In genomic region chr4:26753642-26754041, GRCh38 we compare ENCODE assay signal across 15 cellular contexts.
A peak's percentile ranks its signal among the peaks of the same experiment; 100 is the strongest.
DNase-seq lines count a peak whose midpoint lies in the region; ATAC-seq and TF ChIP-seq lines count a peak whose summit lies in the region.
"Had no signal": no experiment of that assay in that cellular context is flagged by ENCODE, and none has a peak within 500 bp of the region (broad histone marks: within the 10 kb centered on the region; RNA-seq: fewer than 3 reads in every experiment).

No MANE protein-coding gene starts in this region.

- no peak overlapping the region for H3K4me3 Mint-ChIP-seq in activated CD4-positive, alpha-beta T cell treated with anti-CD3 and anti-CD28 coated beads for 36 hours
- H3K4me3 Mint-ChIP-seq: activated CD4-positive, alpha-beta memory T cell treated with anti-CD3 and anti-CD28 coated beads, Interleukin-2, amount 10 ng/mL, durations not matched to agents 7 days and 5 days; activated naive CD4-positive, alpha-beta T cell treated with anti-CD3 and anti-CD28 coated beads, Interleukin-2, amount 50 U/mL, for 24 hours; naive thymus-derived CD4-positive, alpha-beta T cell had no signal

- intact Hi-C loops in upper lobe of right lung (cut with DNase I), result no loop called here
- intact Hi-C loops in activated CD4-positive, alpha-beta T cell treated with anti-CD3 and anti-CD28 coated beads for 36 hours (cut with DNase I, micrococcal nuclease), result no loop called here

- peaks cover 5% of the 10 kb centered on the region for H3K36me3 ChIP-seq in upper lobe of right lung

- peaks cover 11% of the 10 kb centered on the region for H3K36me3 Mint-ChIP-seq in activated CD4-positive, alpha-beta T cell treated with anti-CD3 and anti-CD28 coated beads for 36 hours (ENCODE audit: low read depth)

- no peaks in the 10 kb centered on the region for H3K9me3 Mint-ChIP-seq in activated CD4-positive, alpha-beta T cell treated with anti-CD3 and anti-CD28 coated beads for 36 hours (ENCODE audit: low read depth)
- H3K9me3 Mint-ChIP-seq: activated CD4-positive, alpha-beta memory T cell treated with anti-CD3 and anti-CD28 coated beads, Interleukin-2, amount 10 ng/mL, durations not matched to agents 7 days and 5 days; activated naive CD4-positive, alpha-beta T cell treated with anti-CD3 and anti-CD28 coated beads, Interleukin-2, amount 50 U/mL, for 24 hours had no signal

- CTCF ChIA-PET in activated CD4-positive, alpha-beta T cell treated with anti-CD3 and anti-CD28 coated beads for 36 hours (lab: Charles Lee), result no interaction called here

- no peaks in the 10 kb centered on the region for H3K4me1 ChIP-seq in upper lobe of right lung

- peaks cover 8% of the 10 kb centered on the region for H3K4me1 Mint-ChIP-seq in activated CD4-positive, alpha-beta T cell treated with anti-CD3 and anti-CD28 coated beads for 36 hours
- H3K4me1 Mint-ChIP-seq: activated naive CD4-positive, alpha-beta T cell treated with anti-CD3 and anti-CD28 coated beads, Interleukin-2, amount 50 U/mL, for 24 hours had no signal

- TF ChIP-seq CTCF in choroid plexus epithelial cell (conservative IDR thresholded peaks at IDR 0.05; ENCODE audit: low read depth, low read length) (no peak), upper lobe of right lung (IDR thresholded peaks at IDR 0.05) (no peak)

- no peaks in the 10 kb centered on the region for H3K27me3 ChIP-seq in upper lobe of right lung

- peak; percentile 80 for ATAC-seq in upper lobe of right lung
- no peak for ATAC-seq in activated CD4-positive, alpha-beta T cell treated with anti-CD3 and anti-CD28 coated beads for 36 hours
- ATAC-seq: naive thymus-derived CD4-positive, alpha-beta T cell had no signal

- DNase-seq in DMS153 (lab: John Stamatoyannopoulos, UW), result peak; percentile 5
- no peak for DNase-seq in DMS153 treated with DMSO at 0.1 percent for 48 hours (lab: John Stamatoyannopoulos, UW; ENCODE audit: unreplicated experiment)
- DNase-seq in choroid plexus epithelial cell (ENCODE audit: low read depth), result peak; percentile 70
- DNase-seq in kidney glomerular epithelial cell (lab: John Stamatoyannopoulos, UW), result peak; percentile 78
- no peak for DNase-seq in upper lobe of right lung
- DNase-seq in iPS-NIHi11 (ENCODE audit: low spot score), result no peak
- no peak for DNase-seq in ureter (ENCODE audit: low spot score)
- DNase-seq in activated CD4-positive, alpha-beta T cell treated with anti-CD3 and anti-CD28 coated beads for 36 hours, result no peak
- DNase-seq: activated CD4-positive, alpha-beta memory T cell treated with anti-CD3 and anti-CD28 coated beads, Interleukin-2, amount 10 ng/mL, durations not matched to agents 7 days and 5 days; DMS79; effector CD4-positive, alpha-beta T cell; naive thymus-derived CD4-positive, alpha-beta T cell; stimulated activated CD4-positive, alpha-beta T cell treated with anti-CD3 and anti-CD28 coated beads, Interleukin-15, amount 100 ng/mL, for 24 hours had no signal

- no peak overlapping the region for H3K27ac Mint-ChIP-seq in activated CD4-positive, alpha-beta T cell treated with anti-CD3 and anti-CD28 coated beads for 36 hours
- H3K27ac Mint-ChIP-seq: activated CD4-positive, alpha-beta memory T cell treated with anti-CD3 and anti-CD28 coated beads, Interleukin-2, amount 10 ng/mL, durations not matched to agents 7 days and 5 days; activated naive CD4-positive, alpha-beta T cell treated with anti-CD3 and anti-CD28 coated beads, Interleukin-2, amount 50 U/mL, for 24 hours; naive thymus-derived CD4-positive, alpha-beta T cell had no signal

- POLR2A ChIA-PET in activated CD4-positive, alpha-beta T cell treated with anti-CD3 and anti-CD28 coated beads for 36 hours (lab: Charles Lee), result no interaction called here

- H3K27me3 Mint-ChIP-seq in activated CD4-positive, alpha-beta T cell treated with anti-CD3 and anti-CD28 coated beads for 36 hours, result no peaks in the 10 kb centered on the region
- H3K27me3 Mint-ChIP-seq: activated CD4-positive, alpha-beta memory T cell treated with anti-CD3 and anti-CD28 coated beads, Interleukin-2, amount 10 ng/mL, durations not matched to agents 7 days and 5 days; activated naive CD4-positive, alpha-beta T cell treated with anti-CD3 and anti-CD28 coated beads, Interleukin-2, amount 50 U/mL, for 24 hours had no signal

- H3K9me3 ChIP-seq in upper lobe of right lung, result no peaks in the 10 kb centered on the region

- no peak overlapping the region for H3K27ac ChIP-seq in upper lobe of right lung
- H3K27ac ChIP-seq: 22Rv1 had no signal

- H3K4me3 ChIP-seq in choroid plexus epithelial cell (ENCODE audit: low read depth, low read length) (no peak overlapping the region), upper lobe of right lung (no peak overlapping the region)

Comparison
In these comparisons a context has a peak if more than half of its experiments do, and no peak if none do; other contexts are left out.
1. DNase-seq: peak in DMS153 (single experiment), choroid plexus epithelial cell (single experiment) and kidney glomerular epithelial cell (single experiment); none in DMS153 treated with DMSO at 0.1 percent for 48 hours (single experiment), upper lobe of right lung (single experiment), iPS-NIHi11 (single experiment), ureter (single experiment) and activated CD4-positive, alpha-beta T cell treated with anti-CD3 and anti-CD28 coated beads for 36 hours (single experiment).